1 cellular context compared by ENCODE assay signal in the genomic region with DNA sequence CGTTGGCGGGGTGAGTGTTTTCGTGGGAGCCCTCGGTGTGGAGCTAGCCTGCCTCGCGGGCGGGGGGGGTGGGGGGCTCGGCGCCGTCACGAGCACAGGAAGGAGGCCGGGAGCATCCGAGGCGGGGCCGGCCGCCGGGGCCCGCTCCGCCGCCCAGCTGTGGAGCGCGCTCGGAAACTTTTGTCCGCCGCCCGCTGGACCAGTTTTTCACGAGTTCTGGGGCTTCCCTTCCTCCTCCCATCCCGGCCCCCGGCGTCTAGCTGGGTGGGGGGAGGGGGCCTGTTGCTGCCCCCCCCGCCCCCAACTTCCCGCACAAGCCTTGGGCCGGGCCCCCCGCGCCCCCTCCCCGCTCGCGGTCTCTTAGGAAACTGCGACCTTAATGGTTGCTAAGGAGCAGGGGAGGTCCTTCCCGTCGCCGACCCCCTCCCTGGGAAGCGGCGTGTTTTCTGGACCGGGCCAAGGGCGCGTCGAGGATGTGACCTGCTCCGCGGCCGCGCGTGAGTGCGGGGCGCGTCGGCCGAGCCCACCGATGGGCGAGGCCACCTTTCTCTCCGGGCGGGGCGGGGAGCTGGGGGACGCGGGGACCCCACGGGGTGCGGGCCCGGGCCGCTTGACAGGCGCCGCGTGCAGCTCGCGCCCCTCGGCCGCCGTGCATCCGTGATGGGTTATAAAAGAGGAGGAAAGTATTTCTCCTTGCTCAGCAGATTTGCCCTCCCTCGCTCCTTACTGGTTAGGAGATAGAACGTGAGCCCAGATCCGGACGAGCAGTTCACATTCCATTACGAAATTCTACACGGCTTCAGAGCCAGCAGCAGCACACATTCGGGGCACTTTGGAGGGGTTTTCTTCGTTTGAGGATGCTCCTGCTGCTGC.
TF ChIP-seq lines count a peak whose summit lies in the region.

No MANE protein-coding gene starts in this region.

TF ChIP-seq in HepG2, 621 proteins besides CTCF, POLR2A, EP300 and RAD21 (continued from another document):
- TF ChIP-seq, protein P1, sequence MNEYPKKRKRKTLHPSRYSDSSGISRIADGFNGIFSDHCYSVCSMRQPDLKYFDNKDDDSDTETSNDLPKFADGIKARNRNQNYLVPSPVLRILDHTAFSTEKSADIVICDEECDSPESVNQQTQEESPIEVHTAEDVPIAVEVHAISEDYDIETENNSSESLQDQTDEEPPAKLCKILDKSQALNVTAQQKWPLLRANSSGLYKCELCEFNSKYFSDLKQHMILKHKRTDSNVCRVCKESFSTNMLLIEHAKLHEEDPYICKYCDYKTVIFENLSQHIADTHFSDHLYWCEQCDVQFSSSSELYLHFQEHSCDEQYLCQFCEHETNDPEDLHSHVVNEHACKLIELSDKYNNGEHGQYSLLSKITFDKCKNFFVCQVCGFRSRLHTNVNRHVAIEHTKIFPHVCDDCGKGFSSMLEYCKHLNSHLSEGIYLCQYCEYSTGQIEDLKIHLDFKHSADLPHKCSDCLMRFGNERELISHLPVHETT (CRISPR knock-in tag; conservative IDR thresholded peaks at IDR 0.05): no peak
- TF ChIP-seq MAFG (CRISPR knock-in tag; IDR thresholded peaks at IDR 0.05) (peak; percentile 80; the same call in 1 of the 2 replicates), ZNF484 (CRISPR knock-in tag; IDR thresholded peaks at IDR 0.05; ENCODE audit: borderline replicate concordance, low read depth) (no peak), ZNF124 (CRISPR knock-in tag; IDR thresholded peaks at IDR 0.05) (no peak)
- TF ChIP-seq, protein P2, sequence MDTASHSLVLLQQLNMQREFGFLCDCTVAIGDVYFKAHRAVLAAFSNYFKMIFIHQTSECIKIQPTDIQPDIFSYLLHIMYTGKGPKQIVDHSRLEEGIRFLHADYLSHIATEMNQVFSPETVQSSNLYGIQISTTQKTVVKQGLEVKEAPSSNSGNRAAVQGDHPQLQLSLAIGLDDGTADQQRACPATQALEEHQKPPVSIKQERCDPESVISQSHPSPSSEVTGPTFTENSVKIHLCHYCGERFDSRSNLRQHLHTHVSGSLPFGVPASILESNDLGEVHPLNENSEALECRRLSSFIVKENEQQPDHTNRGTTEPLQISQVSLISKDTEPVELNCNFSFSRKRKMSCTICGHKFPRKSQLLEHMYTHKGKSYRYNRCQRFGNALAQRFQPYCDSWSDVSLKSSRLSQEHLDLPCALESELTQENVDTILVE (CRISPR knock-in tag; IDR thresholded peaks at IDR 0.05): no peak
